ENCODE assay signal across 1 cellular context in the genomic region with DNA sequence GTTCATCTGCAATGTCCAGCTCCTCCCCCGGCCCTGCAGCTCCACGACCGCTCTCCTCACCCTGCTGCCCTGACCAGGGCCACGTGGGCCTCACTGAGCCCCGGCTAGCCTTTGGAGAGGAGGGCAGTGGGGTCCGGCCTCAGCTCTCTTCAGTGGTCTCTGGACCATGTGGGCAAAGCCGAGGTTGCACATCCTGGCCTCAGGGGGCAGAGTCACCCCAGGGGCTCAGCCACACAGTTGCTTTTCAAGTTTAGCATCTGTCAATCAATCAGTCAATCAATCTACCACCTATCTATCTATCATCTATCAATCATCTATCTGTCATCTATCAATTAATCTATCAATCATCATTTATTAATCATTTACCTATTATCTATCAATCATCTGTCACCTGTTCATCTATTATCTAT.
TF ChIP-seq lines count a peak whose summit lies in the region.

No MANE protein-coding gene starts in this region.

TF ChIP-seq in HEK293, 187 proteins besides CTCF, POLR2A, EP300 and RAD21:
- TF ChIP-seq, protein P1, sequence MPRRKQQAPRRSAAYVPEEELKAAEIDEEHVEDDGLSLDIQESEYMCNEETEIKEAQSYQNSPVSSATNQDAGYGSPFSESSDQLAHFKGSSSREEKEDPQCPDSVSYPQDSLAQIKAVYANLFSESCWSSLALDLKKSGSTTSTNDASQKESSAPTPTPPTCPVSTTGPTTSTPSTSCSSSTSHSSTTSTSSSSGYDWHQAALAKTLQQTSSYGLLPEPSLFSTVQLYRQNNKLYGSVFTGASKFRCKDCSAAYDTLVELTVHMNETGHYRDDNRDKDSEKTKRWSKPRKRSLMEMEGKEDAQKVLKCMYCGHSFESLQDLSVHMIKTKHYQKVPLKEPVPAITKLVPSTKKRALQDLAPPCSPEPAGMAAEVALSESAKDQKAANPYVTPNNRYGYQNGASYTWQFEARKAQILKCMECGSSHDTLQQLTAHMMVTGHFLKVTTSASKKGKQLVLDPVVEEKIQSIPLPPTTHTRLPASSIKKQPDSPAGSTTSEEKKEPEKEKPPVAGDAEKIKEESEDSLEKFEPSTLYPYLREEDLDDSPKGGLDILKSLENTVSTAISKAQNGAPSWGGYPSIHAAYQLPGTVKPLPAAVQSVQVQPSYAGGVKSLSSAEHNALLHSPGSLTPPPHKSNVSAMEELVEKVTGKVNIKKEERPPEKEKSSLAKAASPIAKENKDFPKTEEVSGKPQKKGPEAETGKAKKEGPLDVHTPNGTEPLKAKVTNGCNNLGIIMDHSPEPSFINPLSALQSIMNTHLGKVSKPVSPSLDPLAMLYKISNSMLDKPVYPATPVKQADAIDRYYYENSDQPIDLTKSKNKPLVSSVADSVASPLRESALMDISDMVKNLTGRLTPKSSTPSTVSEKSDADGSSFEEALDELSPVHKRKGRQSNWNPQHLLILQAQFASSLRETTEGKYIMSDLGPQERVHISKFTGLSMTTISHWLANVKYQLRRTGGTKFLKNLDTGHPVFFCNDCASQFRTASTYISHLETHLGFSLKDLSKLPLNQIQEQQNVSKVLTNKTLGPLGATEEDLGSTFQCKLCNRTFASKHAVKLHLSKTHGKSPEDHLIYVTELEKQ (tag by site-specific recombination; IDR thresholded peaks at IDR 0.05; ENCODE audit: borderline replicate concordance) = peak; percentile 78; the same call in 1 of the 2 replicates
- TF ChIP-seq ZNF223 (tag by site-specific recombination; IDR thresholded peaks at IDR 0.05) = no peak
- TF ChIP-seq ZNF274 (IDR thresholded peaks at IDR 0.05; ENCODE audit: low read length) = no peak
- TF ChIP-seq ZNF274 (tag by site-specific recombination; IDR thresholded peaks at IDR 0.05; ENCODE audit: borderline replicate concordance) = no peak
- no peak for TF ChIP-seq ZNF621 (tag by site-specific recombination; IDR thresholded peaks at IDR 0.05)
- TF ChIP-seq ZNF600 (tag by site-specific recombination; IDR thresholded peaks at IDR 0.05) = 0 out of 2 replicates have a peak, but pooled peaks have one; percentile 3
- TF ChIP-seq ZNF146 (tag by site-specific recombination; IDR thresholded peaks at IDR 0.05) = no peak
